ENCODE assay signal across 8 cellular contexts in genomic region chr10:43203491-43204393, GRCh38.
A peak's percentile ranks its signal among the peaks of the same experiment; 100 is the strongest.
DNase-seq lines count a peak whose midpoint lies in the region; ATAC-seq and FAIRE-seq lines count a peak whose summit lies in the region.

No MANE protein-coding gene starts in this region.

- no peaks in the 10 kb centered on the region for H3K4me1 Mint-ChIP-seq in activated T-helper 17 cell treated with anti-CD3 and anti-CD28 coated beads, Interleukin-2, amount 50 U/mL, for 72 hours

- peak; percentile 44 for DNase-seq in COLO668 (lab: John Stamatoyannopoulos, UW; ENCODE audit: unreplicated experiment)
- DNase-seq in islet precursor cell, result peak; percentile 89
- DNase-seq in urothelium cell line (ENCODE audit: low spot score), result peak; percentile 65
- DNase-seq in NCI-H1105 (lab: John Stamatoyannopoulos, UW), result no peak
- DNase-seq in A172 (ENCODE audit: low spot score), result no peak

- H3K36me3 Mint-ChIP-seq in activated T-helper 17 cell treated with anti-CD3 and anti-CD28 coated beads, Interleukin-2, amount 50 U/mL, for 72 hours (ENCODE audit: low read depth), result no peaks in the 10 kb centered on the region

- H3K9me3 Mint-ChIP-seq in activated T-helper 17 cell treated with anti-CD3 and anti-CD28 coated beads, Interleukin-2, amount 50 U/mL, for 72 hours, result no peaks in the 10 kb centered on the region

- ATAC-seq in HG02571 (IDR thresholded peaks at IDR 0.05; ENCODE audit: unreplicated experiment), result peak; percentile 30
- peak; percentile 30 for ATAC-seq in activated T-helper 17 cell treated with anti-CD3 and anti-CD28 coated beads, Interleukin-2, amount 50 U/mL, for 72 hours (replicated peaks)
- no peak for ATAC-seq in HG03135 (IDR thresholded peaks at IDR 0.05; ENCODE audit: unreplicated experiment)

- H3K27me3 Mint-ChIP-seq in activated T-helper 17 cell treated with anti-CD3 and anti-CD28 coated beads, Interleukin-2, amount 50 U/mL, for 72 hours, result no peaks in the 10 kb centered on the region

- no peak overlapping the region for H3K27ac Mint-ChIP-seq in activated T-helper 17 cell treated with anti-CD3 and anti-CD28 coated beads, Interleukin-2, amount 50 U/mL, for 72 hours

- peak; percentile 88 for FAIRE-seq in urothelium cell line (lab: Jason Lieb, UNC)

- no peak overlapping the region for H3K4me3 Mint-ChIP-seq in activated T-helper 17 cell treated with anti-CD3 and anti-CD28 coated beads, Interleukin-2, amount 50 U/mL, for 72 hours

Comparison
In these comparisons a context has a peak if more than half of its experiments do, and no peak if none do; other contexts are left out.
1. DNase-seq: peak in COLO668 (single experiment), islet precursor cell (single experiment) and urothelium cell line (single experiment); none in NCI-H1105 (single experiment) and A172 (single experiment).